Comparison of ENCODE assay signal across 1 cellular context in the genomic region with DNA sequence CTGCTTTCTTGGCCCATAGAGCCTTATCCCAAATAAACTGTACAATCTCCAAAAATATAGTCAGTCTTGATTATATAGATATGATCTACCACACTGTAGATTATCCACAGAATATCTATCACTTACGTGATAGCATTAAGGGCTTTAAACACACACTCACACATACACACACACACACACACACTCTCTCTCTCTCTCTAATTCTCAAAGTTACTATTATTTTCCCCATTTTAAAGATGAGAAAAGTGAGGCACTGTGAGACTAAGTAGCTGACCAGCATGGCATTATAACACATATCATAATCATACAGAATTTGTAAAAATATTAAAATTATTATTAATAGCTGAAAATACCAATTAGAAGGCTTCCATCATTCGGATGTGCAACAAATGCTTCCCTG.
TF ChIP-seq lines count a peak whose summit lies in the region.

No MANE protein-coding gene starts in this region.

TF ChIP-seq in K562, 482 proteins besides CTCF, POLR2A, EP300 and RAD21:
- TF ChIP-seq ZNF280A (IDR thresholded peaks at IDR 0.05; ENCODE audit: low read depth, partially characterized antibody) (no peak), TEAD4 (IDR thresholded peaks at IDR 0.05; ENCODE audit: low read length) (no peak), TEAD4 (CRISPR knock-in tag; IDR thresholded peaks at IDR 0.05; ENCODE audit: borderline replicate concordance) (no peak), ZNF175 (CRISPR knock-in tag; IDR thresholded peaks at IDR 0.05; ENCODE audit: low read depth) (no peak), ZBTB2 (IDR thresholded peaks at IDR 0.05) (0 out of 2 replicates have a peak, but pooled peaks have one; percentile 23), FOXP4 (CRISPR knock-in tag; IDR thresholded peaks at IDR 0.05; ENCODE audit: borderline replicate concordance) (no peak), ZFP91 (CRISPR knock-in tag; IDR thresholded peaks at IDR 0.05) (no peak), TOE1 (IDR thresholded peaks at IDR 0.05; ENCODE audit: borderline replicate concordance) (no peak), TOE1 (CRISPR knock-in tag; IDR thresholded peaks at IDR 0.05; ENCODE audit: borderline replicate concordance, low read depth) (no peak), ARID2 (IDR thresholded peaks at IDR 0.05) (0 out of 2 replicates have a peak, but pooled peaks have one; percentile 6), SETDB1 (IDR thresholded peaks at IDR 0.05; ENCODE audit: low read length) (no peak), MYBL2 (IDR thresholded peaks at IDR 0.05; ENCODE audit: low read depth) (no peak), MYBL2 (CRISPR knock-in tag; IDR thresholded peaks at IDR 0.05; ENCODE audit: borderline replicate concordance) (no peak), JUND (IDR thresholded peaks at IDR 0.05; ENCODE audit: borderline replicate concordance, low read depth, low read length) (no peak), JUND (tag; IDR thresholded peaks at IDR 0.05; ENCODE audit: borderline replicate concordance, low read depth, low read length) (no peak), RBM25 (IDR thresholded peaks at IDR 0.05; ENCODE audit: low read depth, low read length, severe bottlenecking) (peak; percentile 68), HDAC2 (IDR thresholded peaks at IDR 0.05) (peak; percentile 53), ATF1 (CRISPR knock-in tag; IDR thresholded peaks at IDR 0.05) (no peak), ATF1 (tag; IDR thresholded peaks at IDR 0.05) (no peak), DACH1 (IDR thresholded peaks at IDR 0.05; ENCODE audit: partially characterized antibody) (peak; percentile 72), NCOR1 (IDR thresholded peaks at IDR 0.05) (no peak), MTA2 (IDR thresholded peaks at IDR 0.05; ENCODE audit: low read depth) (0 out of 2 replicates have a peak, but pooled peaks have one; percentile 26), TBL1XR1 (IDR thresholded peaks at IDR 0.05; ENCODE audit: low read length in 2 of 2) (no peak), TRIM24 (IDR thresholded peaks at IDR 0.05) (0 out of 4 replicates have a peak, but pooled peaks of 1 of the 2 experiments have one; percentile 14), SRSF1 (IDR thresholded peaks at IDR 0.05; ENCODE audit: low read depth, low read length) (no peak), HDGF (IDR thresholded peaks at IDR 0.05) (no peak), KLF10 (CRISPR knock-in tag; IDR thresholded peaks at IDR 0.05) (no peak), U2AF1 (optimal IDR thresholded peaks at IDR 0.05; ENCODE audit: low read depth, low read length) (no peak), KDM1A (IDR thresholded peaks at IDR 0.05) (peak; percentile 58 to 71; a peak in 3 of 4 replicates), ZC3H11A (IDR thresholded peaks at IDR 0.05; ENCODE audit: low read depth, low read length) (no peak), MIER1 (IDR thresholded peaks at IDR 0.05; ENCODE audit: low read depth) (no peak), HCFC1 (IDR thresholded peaks at IDR 0.05; ENCODE audit: low read depth, low read length) (no peak), ELF1 (tag; IDR thresholded peaks at IDR 0.05) (no peak), ATF2 (CRISPR knock-in tag; IDR thresholded peaks at IDR 0.05) (no peak), BCOR (IDR thresholded peaks at IDR 0.05) (peak; percentile 90), ZNF780A (CRISPR knock-in tag; IDR thresholded peaks at IDR 0.05) (no peak)
- TF ChIP-seq, protein P1, sequence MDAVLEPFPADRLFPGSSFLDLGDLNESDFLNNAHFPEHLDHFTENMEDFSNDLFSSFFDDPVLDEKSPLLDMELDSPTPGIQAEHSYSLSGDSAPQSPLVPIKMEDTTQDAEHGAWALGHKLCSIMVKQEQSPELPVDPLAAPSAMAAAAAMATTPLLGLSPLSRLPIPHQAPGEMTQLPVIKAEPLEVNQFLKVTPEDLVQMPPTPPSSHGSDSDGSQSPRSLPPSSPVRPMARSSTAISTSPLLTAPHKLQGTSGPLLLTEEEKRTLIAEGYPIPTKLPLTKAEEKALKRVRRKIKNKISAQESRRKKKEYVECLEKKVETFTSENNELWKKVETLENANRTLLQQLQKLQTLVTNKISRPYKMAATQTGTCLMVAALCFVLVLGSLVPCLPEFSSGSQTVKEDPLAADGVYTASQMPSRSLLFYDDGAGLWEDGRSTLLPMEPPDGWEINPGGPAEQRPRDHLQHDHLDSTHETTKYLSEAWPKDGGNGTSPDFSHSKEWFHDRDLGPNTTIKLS (IDR thresholded peaks at IDR 0.05; ENCODE audit: borderline replicate concordance, low read depth): no peak
- TF ChIP-seq, protein P2, sequence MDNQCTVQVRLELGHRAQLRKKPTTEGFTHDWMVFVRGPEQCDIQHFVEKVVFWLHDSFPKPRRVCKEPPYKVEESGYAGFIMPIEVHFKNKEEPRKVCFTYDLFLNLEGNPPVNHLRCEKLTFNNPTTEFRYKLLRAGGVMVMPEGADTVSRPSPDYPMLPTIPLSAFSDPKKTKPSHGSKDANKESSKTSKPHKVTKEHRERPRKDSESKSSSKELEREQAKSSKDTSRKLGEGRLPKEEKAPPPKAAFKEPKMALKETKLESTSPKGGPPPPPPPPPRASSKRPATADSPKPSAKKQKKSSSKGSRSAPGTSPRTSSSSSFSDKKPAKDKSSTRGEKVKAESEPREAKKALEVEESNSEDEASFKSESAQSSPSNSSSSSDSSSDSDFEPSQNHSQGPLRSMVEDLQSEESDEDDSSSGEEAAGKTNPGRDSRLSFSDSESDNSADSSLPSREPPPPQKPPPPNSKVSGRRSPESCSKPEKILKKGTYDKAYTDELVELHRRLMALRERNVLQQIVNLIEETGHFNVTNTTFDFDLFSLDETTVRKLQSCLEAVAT (IDR thresholded peaks at IDR 0.05): peak in 1 of 2 experiments; percentile 74; a peak in 2 of 4 replicates
- TF ChIP-seq, protein P3, sequence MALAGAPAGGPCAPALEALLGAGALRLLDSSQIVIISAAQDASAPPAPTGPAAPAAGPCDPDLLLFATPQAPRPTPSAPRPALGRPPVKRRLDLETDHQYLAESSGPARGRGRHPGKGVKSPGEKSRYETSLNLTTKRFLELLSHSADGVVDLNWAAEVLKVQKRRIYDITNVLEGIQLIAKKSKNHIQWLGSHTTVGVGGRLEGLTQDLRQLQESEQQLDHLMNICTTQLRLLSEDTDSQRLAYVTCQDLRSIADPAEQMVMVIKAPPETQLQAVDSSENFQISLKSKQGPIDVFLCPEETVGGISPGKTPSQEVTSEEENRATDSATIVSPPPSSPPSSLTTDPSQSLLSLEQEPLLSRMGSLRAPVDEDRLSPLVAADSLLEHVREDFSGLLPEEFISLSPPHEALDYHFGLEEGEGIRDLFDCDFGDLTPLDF (CRISPR knock-in tag; IDR thresholded peaks at IDR 0.05): no peak
- TF ChIP-seq, protein P4, sequence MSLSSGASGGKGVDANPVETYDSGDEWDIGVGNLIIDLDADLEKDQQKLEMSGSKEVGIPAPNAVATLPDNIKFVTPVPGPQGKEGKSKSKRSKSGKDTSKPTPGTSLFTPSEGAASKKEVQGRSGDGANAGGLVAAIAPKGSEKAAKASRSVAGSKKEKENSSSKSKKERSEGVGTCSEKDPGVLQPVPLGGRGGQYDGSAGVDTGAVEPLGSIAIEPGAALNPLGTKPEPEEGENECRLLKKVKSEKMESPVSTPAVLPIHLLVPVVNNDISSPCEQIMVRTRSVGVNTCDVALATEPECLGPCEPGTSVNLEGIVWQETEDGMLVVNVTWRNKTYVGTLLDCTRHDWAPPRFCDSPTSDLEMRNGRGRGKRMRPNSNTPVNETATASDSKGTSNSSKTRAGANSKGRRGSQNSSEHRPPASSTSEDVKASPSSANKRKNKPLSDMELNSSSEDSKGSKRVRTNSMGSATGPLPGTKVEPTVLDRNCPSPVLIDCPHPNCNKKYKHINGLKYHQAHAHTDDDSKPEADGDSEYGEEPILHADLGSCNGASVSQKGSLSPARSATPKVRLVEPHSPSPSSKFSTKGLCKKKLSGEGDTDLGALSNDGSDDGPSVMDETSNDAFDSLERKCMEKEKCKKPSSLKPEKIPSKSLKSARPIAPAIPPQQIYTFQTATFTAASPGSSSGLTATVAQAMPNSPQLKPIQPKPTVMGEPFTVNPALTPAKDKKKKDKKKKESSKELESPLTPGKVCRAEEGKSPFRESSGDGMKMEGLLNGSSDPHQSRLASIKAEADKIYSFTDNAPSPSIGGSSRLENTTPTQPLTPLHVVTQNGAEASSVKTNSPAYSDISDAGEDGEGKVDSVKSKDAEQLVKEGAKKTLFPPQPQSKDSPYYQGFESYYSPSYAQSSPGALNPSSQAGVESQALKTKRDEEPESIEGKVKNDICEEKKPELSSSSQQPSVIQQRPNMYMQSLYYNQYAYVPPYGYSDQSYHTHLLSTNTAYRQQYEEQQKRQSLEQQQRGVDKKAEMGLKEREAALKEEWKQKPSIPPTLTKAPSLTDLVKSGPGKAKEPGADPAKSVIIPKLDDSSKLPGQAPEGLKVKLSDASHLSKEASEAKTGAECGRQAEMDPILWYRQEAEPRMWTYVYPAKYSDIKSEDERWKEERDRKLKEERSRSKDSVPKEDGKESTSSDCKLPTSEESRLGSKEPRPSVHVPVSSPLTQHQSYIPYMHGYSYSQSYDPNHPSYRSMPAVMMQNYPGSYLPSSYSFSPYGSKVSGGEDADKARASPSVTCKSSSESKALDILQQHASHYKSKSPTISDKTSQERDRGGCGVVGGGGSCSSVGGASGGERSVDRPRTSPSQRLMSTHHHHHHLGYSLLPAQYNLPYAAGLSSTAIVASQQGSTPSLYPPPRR (CRISPR knock-in tag; IDR thresholded peaks at IDR 0.05; ENCODE audit: borderline replicate concordance): no peak
- TF ChIP-seq, protein P5, sequence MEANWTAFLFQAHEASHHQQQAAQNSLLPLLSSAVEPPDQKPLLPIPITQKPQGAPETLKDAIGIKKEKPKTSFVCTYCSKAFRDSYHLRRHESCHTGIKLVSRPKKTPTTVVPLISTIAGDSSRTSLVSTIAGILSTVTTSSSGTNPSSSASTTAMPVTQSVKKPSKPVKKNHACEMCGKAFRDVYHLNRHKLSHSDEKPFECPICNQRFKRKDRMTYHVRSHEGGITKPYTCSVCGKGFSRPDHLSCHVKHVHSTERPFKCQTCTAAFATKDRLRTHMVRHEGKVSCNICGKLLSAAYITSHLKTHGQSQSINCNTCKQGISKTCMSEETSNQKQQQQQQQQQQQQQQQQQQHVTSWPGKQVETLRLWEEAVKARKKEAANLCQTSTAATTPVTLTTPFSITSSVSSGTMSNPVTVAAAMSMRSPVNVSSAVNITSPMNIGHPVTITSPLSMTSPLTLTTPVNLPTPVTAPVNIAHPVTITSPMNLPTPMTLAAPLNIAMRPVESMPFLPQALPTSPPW (CRISPR knock-in tag; IDR thresholded peaks at IDR 0.05): no peak
